ENCODE assay signal across 17 cellular contexts in the genomic region with DNA sequence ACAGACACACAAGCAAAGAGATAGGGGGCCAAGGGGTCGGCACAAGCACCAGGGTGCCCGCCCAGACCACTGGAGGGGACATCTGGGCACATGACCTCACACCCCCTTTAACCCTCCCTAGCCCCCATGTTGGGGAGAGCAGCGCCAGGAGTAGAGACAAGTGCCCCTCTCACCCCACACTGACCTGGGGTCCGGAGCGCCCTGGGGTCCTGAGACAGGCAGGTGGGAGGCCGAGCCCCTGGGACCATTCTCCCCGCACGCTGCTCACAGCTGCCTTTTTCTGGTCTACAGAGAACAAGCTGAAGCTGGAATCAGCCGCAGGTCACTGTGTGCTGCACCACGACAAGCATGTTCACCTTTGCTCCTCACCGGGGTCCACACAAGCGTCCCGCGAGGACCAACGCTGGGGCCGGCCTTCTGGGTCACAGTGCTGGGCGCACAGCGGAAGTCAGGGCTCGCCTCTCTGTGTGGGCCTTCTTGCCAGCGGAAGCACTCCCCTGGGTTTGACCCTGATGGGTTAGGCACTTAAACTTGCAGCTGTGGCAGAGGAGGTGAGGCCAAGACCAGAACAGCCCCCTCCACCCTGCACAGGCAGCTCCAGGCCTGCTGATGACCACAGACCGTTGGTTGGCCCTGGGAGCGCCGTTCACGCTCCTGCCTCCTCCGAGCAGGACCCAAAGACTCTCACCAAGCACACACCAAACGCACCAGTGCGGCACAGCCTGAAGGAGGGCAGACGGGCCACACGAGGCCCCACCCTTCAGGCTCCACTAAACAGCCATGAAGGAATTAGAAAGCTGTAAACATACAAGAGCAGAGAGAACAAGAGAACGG.
DNase-seq lines count a peak whose midpoint lies in the region; ATAC-seq and TF ChIP-seq lines count a peak whose summit lies in the region.
"Had no signal": no experiment of that assay in that cellular context is flagged by ENCODE, and none has a peak within 500 bp of the region (broad histone marks: within the 10 kb centered on the region; RNA-seq: fewer than 3 reads in every experiment).

No MANE protein-coding gene starts in this region.

- peak; percentile 56 for ATAC-seq in stimulated activated naive CD8-positive, alpha-beta T cell treated with anti-CD3 and anti-CD28 coated beads, Interleukin-15, amount 100 ng/mL, for 72 hours
- ATAC-seq in stimulated activated naive CD8-positive, alpha-beta T cell treated with anti-CD3 and anti-CD28 coated beads, Interleukin-15, Interleukin-2, amounts not matched to agents 100 U/mL and 50 U/mL, for 24 hours, result no peak
- ATAC-seq in naive B cell (ENCODE audit: low read depth in 2 of 2) (peak in 1 of 2 donors; percentile 84), upper lobe of right lung (no peak), GM19455 (IDR thresholded peaks at IDR 0.05; ENCODE audit: unreplicated experiment) (no peak)
- ATAC-seq: CD8-positive, alpha-beta T cell; Right ventricle myocardium inferior had no signal

- no peak overlapping the region for H3K27ac ChIP-seq in upper lobe of right lung

- intact Hi-C loops in upper lobe of right lung (cut with DNase I), result no loop called here

- H3K36me3 ChIP-seq in upper lobe of right lung, result no peaks in the 10 kb centered on the region

- H3K9me3 Mint-ChIP-seq in stimulated activated naive CD8-positive, alpha-beta T cell treated with anti-CD3 and anti-CD28 coated beads, Interleukin-15, amount 100 ng/mL, for 72 hours, result no peaks in the 10 kb centered on the region
- H3K9me3 Mint-ChIP-seq in naive B cell (no peaks in the 10 kb centered on the region), endothelial cell (ENCODE audit: unreplicated experiment) (no peaks in the 10 kb centered on the region)
- H3K9me3 Mint-ChIP-seq: CD8-positive, alpha-beta T cell had no signal

- no peak overlapping the region for H3K4me3 ChIP-seq in upper lobe of right lung

- no peak overlapping the region for H3K27ac Mint-ChIP-seq in stimulated activated naive CD8-positive, alpha-beta T cell treated with anti-CD3 and anti-CD28 coated beads, Interleukin-15, amount 100 ng/mL, for 72 hours
- H3K27ac Mint-ChIP-seq in naive B cell, result peak overlapping the region in 4 of 6 donors; percentile 48 to 90 (median 74)
- H3K27ac Mint-ChIP-seq in endothelial cell (ENCODE audit: unreplicated experiment), result no peak overlapping the region
- H3K27ac Mint-ChIP-seq: CD8-positive, alpha-beta T cell had no signal

- TF ChIP-seq CTCF in upper lobe of right lung (IDR thresholded peaks at IDR 0.05) (no peak), endothelial cell (IDR thresholded peaks at IDR 0.05; ENCODE audit: unreplicated experiment) (no peak)

- peaks cover 56% of the 10 kb centered on the region for H3K27me3 Mint-ChIP-seq in stimulated activated naive CD8-positive, alpha-beta T cell treated with anti-CD3 and anti-CD28 coated beads, Interleukin-15, amount 100 ng/mL, for 72 hours
- H3K27me3 Mint-ChIP-seq in naive B cell (peaks cover 0 to 11% (median 6%) of the 10 kb centered on the region in 3 donors), endothelial cell (ENCODE audit: unreplicated experiment) (peaks cover 5% of the 10 kb centered on the region)

- peaks cover 5% of the 10 kb centered on the region for H3K4me1 Mint-ChIP-seq in stimulated activated naive CD8-positive, alpha-beta T cell treated with anti-CD3 and anti-CD28 coated beads, Interleukin-15, amount 100 ng/mL, for 72 hours
- H3K4me1 Mint-ChIP-seq in naive B cell (peaks cover 14 to 21% (median 20%) of the 10 kb centered on the region in 3 donors), endothelial cell (ENCODE audit: unreplicated experiment) (peaks cover 3% of the 10 kb centered on the region)

- no peaks in the 10 kb centered on the region for H3K36me3 Mint-ChIP-seq in naive B cell
- H3K36me3 Mint-ChIP-seq in endothelial cell (ENCODE audit: low read depth, unreplicated experiment), result peaks cover 3% of the 10 kb centered on the region
- H3K36me3 Mint-ChIP-seq: CD8-positive, alpha-beta T cell had no signal

- H3K4me1 ChIP-seq in upper lobe of right lung, result no peaks in the 10 kb centered on the region

- no peaks in the 10 kb centered on the region for H3K27me3 ChIP-seq in upper lobe of right lung

- H3K4me3 Mint-ChIP-seq in stimulated activated naive CD8-positive, alpha-beta T cell treated with anti-CD3 and anti-CD28 coated beads, Interleukin-15, amount 100 ng/mL, for 72 hours, result no peak overlapping the region
- H3K4me3 Mint-ChIP-seq in naive B cell (peak overlapping the region in 5 of 8 donors; percentile 25 to 77 (median 63)), endothelial cell (ENCODE audit: unreplicated experiment) (no peak overlapping the region)
- H3K4me3 Mint-ChIP-seq: CD8-positive, alpha-beta T cell had no signal

- no peaks in the 10 kb centered on the region for H3K9me3 ChIP-seq in upper lobe of right lung

- no peak for DNase-seq in stimulated activated naive CD8-positive, alpha-beta T cell treated with anti-CD3 and anti-CD28 coated beads, Interleukin-15, amount 100 ng/mL, for 72 hours
- DNase-seq in stimulated activated naive CD8-positive, alpha-beta T cell treated with anti-CD3 and anti-CD28 coated beads, Interleukin-15, Interleukin-2, amounts not matched to agents 100 U/mL and 50 U/mL, for 24 hours, result no peak
- DNase-seq in ecto neural progenitor cell (ENCODE audit: low spot score) (peak; percentile 41), naive B cell (no peak), upper lobe of right lung (peak; percentile 58), endothelial cell (ENCODE audit: low spot score) (no peak), DMS53 (lab: John Stamatoyannopoulos, UW) (no peak)
- DNase-seq: AML-193; CD8-positive, alpha-beta T cell; DND-41; H7; KG1; NCI-H1048; NCI-H446; NCI-H748 treated with DMSO at 0.1 percent for 48 hours had no signal

Comparison
In these comparisons a context has a peak if more than half of its experiments do, and no peak if none do; other contexts are left out.
1. DNase-seq: peak in ecto neural progenitor cell (single experiment) and upper lobe of right lung (single experiment); none in stimulated activated naive CD8-positive, alpha-beta T cell treated with anti-CD3 and anti-CD28 coated beads, Interleukin-15, amount 100 ng/mL, for 72 hours (0 of 2), stimulated activated naive CD8-positive, alpha-beta T cell treated with anti-CD3 and anti-CD28 coated beads, Interleukin-15, Interleukin-2, amounts not matched to agents 100 U/mL and 50 U/mL, for 24 hours (single experiment), naive B cell (single experiment), endothelial cell (single experiment) and DMS53 (single experiment).
2. H3K27ac Mint-ChIP-seq: peak in naive B cell (4 of 6); none in stimulated activated naive CD8-positive, alpha-beta T cell treated with anti-CD3 and anti-CD28 coated beads, Interleukin-15, amount 100 ng/mL, for 72 hours (0 of 2) and endothelial cell (single experiment).
3. H3K4me3 Mint-ChIP-seq: peak in naive B cell (5 of 8); none in stimulated activated naive CD8-positive, alpha-beta T cell treated with anti-CD3 and anti-CD28 coated beads, Interleukin-15, amount 100 ng/mL, for 72 hours (0 of 2) and endothelial cell (single experiment).